In genomic region chr1:26695417-26696190, GRCh38 we compare ENCODE assay signal across 1 cellular context.
TF ChIP-seq lines count a peak whose summit lies in the region.

Gene ARID1A, plus strand, starts transcription at chr1:26696015. Its CDS starts 389 bp downstream, at chr1:26696404.

TF ChIP-seq in K562, 482 proteins besides CTCF, POLR2A, EP300 and RAD21 (continued from another document and continues in another):
- TF ChIP-seq HDAC3 (IDR thresholded peaks at IDR 0.05; ENCODE audit: borderline replicate concordance, partially characterized antibody) (peak; percentile 98), RNF2 (IDR thresholded peaks at IDR 0.05) (peak; percentile 99), LCOR (CRISPR knock-in tag; IDR thresholded peaks at IDR 0.05) (peak; percentile 91), EP400 (IDR thresholded peaks at IDR 0.05) (peak; percentile 97), ZNF436 (CRISPR knock-in tag; IDR thresholded peaks at IDR 0.05) (no peak), ZNF41 (CRISPR knock-in tag; conservative IDR thresholded peaks at IDR 0.05) (peak; percentile 77; the same call in 1 of the 2 replicates), RNF219 (CRISPR knock-in tag; IDR thresholded peaks at IDR 0.05) (no peak), ID3 (CRISPR knock-in tag; IDR thresholded peaks at IDR 0.05) (no peak), ID3 (tag; IDR thresholded peaks at IDR 0.05) (peak; percentile 95), ZBTB26 (CRISPR knock-in tag; IDR thresholded peaks at IDR 0.05) (0 out of 2 replicates have a peak, but pooled peaks have one; percentile 46), XRCC5 (IDR thresholded peaks at IDR 0.05; ENCODE audit: low read depth, low read length) (peak; percentile 97), HMGXB4 (CRISPR knock-in tag; IDR thresholded peaks at IDR 0.05) (peak; percentile 96; the same call in 1 of the 2 replicates), CBFB (CRISPR knock-in tag; IDR thresholded peaks at IDR 0.05) (peak; percentile 79; the same call in 1 of the 2 replicates), DACH1 (IDR thresholded peaks at IDR 0.05; ENCODE audit: partially characterized antibody) (no peak), ZNF778 (CRISPR knock-in tag; IDR thresholded peaks at IDR 0.05) (no peak), JUND (IDR thresholded peaks at IDR 0.05; ENCODE audit: borderline replicate concordance, low read depth, low read length) (peak; percentile 74), JUND (tag; IDR thresholded peaks at IDR 0.05; ENCODE audit: borderline replicate concordance, low read depth, low read length) (peak; percentile 83; the same call in 1 of the 3 replicates), CCNT2 (IDR thresholded peaks at IDR 0.05; ENCODE audit: borderline replicate concordance, extremely low read depth, insufficient read length, low read depth, low read length) (peak; percentile 99), TFE3 (CRISPR knock-in tag; IDR thresholded peaks at IDR 0.05) (no peak; the same call in 1 of the 2 replicates), MITF (IDR thresholded peaks at IDR 0.05) (peak; percentile 9; the same call in 1 of the 2 replicates), E2F5 (CRISPR knock-in tag; IDR thresholded peaks at IDR 0.05) (peak; percentile 96; the same call in 1 of the 2 replicates), ZKSCAN8 (CRISPR knock-in tag; IDR thresholded peaks at IDR 0.05) (no peak), USF2 (CRISPR knock-in tag; IDR thresholded peaks at IDR 0.05) (no peak), L3MBTL2 (IDR thresholded peaks at IDR 0.05) (peak; percentile 95), FOXP4 (CRISPR knock-in tag; IDR thresholded peaks at IDR 0.05; ENCODE audit: borderline replicate concordance) (peak; percentile 93), ZKSCAN1 (IDR thresholded peaks at IDR 0.05; ENCODE audit: low read depth, low read length) (peak; percentile 73), SMARCA4 (IDR thresholded peaks at IDR 0.05) (no peak; the same call in 1 of the 2 replicates), HIVEP1 (CRISPR knock-in tag; IDR thresholded peaks at IDR 0.05) (peak; percentile 74; the same call in 1 of the 2 replicates), KLF6 (CRISPR knock-in tag; IDR thresholded peaks at IDR 0.05; ENCODE audit: borderline replicate concordance) (peak; percentile 84; the same call in 1 of the 2 replicates), NFXL1 (CRISPR knock-in tag; IDR thresholded peaks at IDR 0.05) (no peak), SRF (CRISPR knock-in tag; IDR thresholded peaks at IDR 0.05) (peak; percentile 12 to 78; a peak in 3 of 4 replicates), ZNF395 (CRISPR knock-in tag; IDR thresholded peaks at IDR 0.05) (peak; percentile 95; the same call in 1 of the 2 replicates), THAP12 (CRISPR knock-in tag; IDR thresholded peaks at IDR 0.05) (peak; percentile 96), ZNF766 (CRISPR knock-in tag; conservative IDR thresholded peaks at IDR 0.05) (peak; percentile 35; the same call in 1 of the 2 replicates), PRDM10 (IDR thresholded peaks at IDR 0.05; ENCODE audit: partially characterized antibody) (peak; percentile 76)
